ENCODE assay signal across 14 cellular contexts in genomic region chr12:92124708-92125067, GRCh38. TPM values are rescaled to one million over a fixed set of nuclear protein-coding genes. Genes with fewer than 3 reads are reported as not detected.
DNase-seq lines count a peak whose midpoint lies in the region; ATAC-seq and TF ChIP-seq lines count a peak whose summit lies in the region.
"Had no signal": no experiment of that assay in that cellular context is flagged by ENCODE, and none has a peak within 500 bp of the region (broad histone marks: within the 10 kb centered on the region; RNA-seq: fewer than 3 reads in every experiment).

No MANE protein-coding gene starts in this region.

- H3K27me3 Mint-ChIP-seq in activated naive CD4-positive, alpha-beta T cell treated with anti-CD3 and anti-CD28 coated beads for 36 hours (ENCODE audit: low read depth): no peaks in the 10 kb centered on the region
- no peaks in the 10 kb centered on the region for H3K27me3 Mint-ChIP-seq in activated naive CD8-positive, alpha-beta T cell treated with anti-CD3 and anti-CD28 coated beads, Interleukin-2, amount 50 U/mL, for 24 hours

- H3K4me3 Mint-ChIP-seq in activated naive CD4-positive, alpha-beta T cell treated with anti-CD3 and anti-CD28 coated beads for 36 hours: peak overlapping the region; percentile 34
- H3K4me3 Mint-ChIP-seq in activated naive CD8-positive, alpha-beta T cell treated with anti-CD3 and anti-CD28 coated beads, Interleukin-2, amount 50 U/mL, for 24 hours: peak overlapping the region; percentile 33

- CTCF ChIA-PET in activated naive CD4-positive, alpha-beta T cell treated with anti-CD3 and anti-CD28 coated beads for 36 hours (lab: Charles Lee): interaction anchor here (0.5 to 1.6 kb wide), 4 partner anchors 12 to 89 kb away, joined by 3 to 4 read pairs (median 3); no protein-coding TSS in a partner anchor

- in situ Hi-C loops in GM13977 (cut with MboI; ENCODE audit: low pct_unique_long_range_greater_than_20kb, low sequenced_read_pairs, unreplicated experiment): loop anchor here (25.0 kb wide), 2 partner anchors 537 to 737 kb away; no protein-coding TSS in a partner anchor

- peaks cover 44% of the 10 kb centered on the region for H3K36me3 Mint-ChIP-seq in activated naive CD4-positive, alpha-beta T cell treated with anti-CD3 and anti-CD28 coated beads for 36 hours (ENCODE audit: low read depth)
- peaks cover 37% of the 10 kb centered on the region for H3K36me3 Mint-ChIP-seq in activated naive CD8-positive, alpha-beta T cell treated with anti-CD3 and anti-CD28 coated beads, Interleukin-2, amount 50 U/mL, for 24 hours (ENCODE audit: low read depth)

- TF ChIP-seq CTCF in GM13977 (IDR thresholded peaks at IDR 0.05; ENCODE audit: extremely low read depth, insufficient read depth, missing control alignments): no peak

- H3K9me3 Mint-ChIP-seq in activated naive CD4-positive, alpha-beta T cell treated with anti-CD3 and anti-CD28 coated beads for 36 hours: peaks cover 6% of the 10 kb centered on the region
- peaks cover 19% of the 10 kb centered on the region for H3K9me3 Mint-ChIP-seq in activated naive CD8-positive, alpha-beta T cell treated with anti-CD3 and anti-CD28 coated beads, Interleukin-2, amount 50 U/mL, for 24 hours

- H3K4me1 Mint-ChIP-seq in activated naive CD4-positive, alpha-beta T cell treated with anti-CD3 and anti-CD28 coated beads for 36 hours (ENCODE audit: low read depth): peaks cover 76% of the 10 kb centered on the region
- peaks cover 68% of the 10 kb centered on the region for H3K4me1 Mint-ChIP-seq in activated naive CD8-positive, alpha-beta T cell treated with anti-CD3 and anti-CD28 coated beads, Interleukin-2, amount 50 U/mL, for 24 hours

- ATAC-seq in HG02759 (IDR thresholded peaks at IDR 0.05; ENCODE audit: unreplicated experiment): peak; percentile 21
- ATAC-seq in activated naive CD8-positive, alpha-beta T cell treated with anti-CD3 and anti-CD28 coated beads, Interleukin-2, amount 50 U/mL, for 24 hours: peak; percentile 45
- peak; percentile 64 for ATAC-seq in stimulated activated naive CD8-positive, alpha-beta T cell treated with anti-CD3 and anti-CD28 coated beads, Interleukin-15, Interleukin-2, amounts not matched to agents 100 U/mL and 50 U/mL, for 24 hours

- intact Hi-C loops in activated naive CD4-positive, alpha-beta T cell treated with anti-CD3 and anti-CD28 coated beads for 36 hours (cut with micrococcal nuclease): loop anchor here (1.0 kb wide), 2 partner anchors 8 to 9 kb away; no protein-coding TSS in a partner anchor

- DNase-seq in activated naive CD4-positive, alpha-beta T cell treated with anti-CD3 and anti-CD28 coated beads for 36 hours: no peak
- DNase-seq in activated naive CD4-positive, alpha-beta T cell treated with anti-CD3 and anti-CD28 coated beads, Interleukin-2, amount 50 U/mL, for 16 hours: no peak
- DNase-seq in activated naive CD8-positive, alpha-beta T cell treated with anti-CD3 and anti-CD28 coated beads, Interleukin-2, amount 50 U/mL, for 24 hours: no peak
- no peak for DNase-seq in stimulated activated naive CD8-positive, alpha-beta T cell treated with anti-CD3 and anti-CD28 coated beads, Interleukin-15, Interleukin-2, amounts not matched to agents 100 U/mL and 50 U/mL, for 24 hours
- DNase-seq in GM13977 (ENCODE audit: low spot score) (no peak), DMS 273 (lab: John Stamatoyannopoulos, UW; ENCODE audit: unreplicated experiment) (no peak)
- no peak for DNase-seq in stimulated activated CD4-positive, alpha-beta T cell treated with anti-CD3 and anti-CD28 coated beads, Interleukin-4, amount 100 ng/mL, for 4 hours
- DNase-seq: activated CD8-positive, alpha-beta memory T cell treated with anti-CD3 and anti-CD28 coated beads, Interleukin-2, amount 50 U/mL, for 48 hours; DMS53; esophagus squamous epithelium; NCI-H82; posterior cingulate gyrus; testis had no signal

- H3K27ac Mint-ChIP-seq in activated naive CD4-positive, alpha-beta T cell treated with anti-CD3 and anti-CD28 coated beads for 36 hours: peak overlapping the region; percentile 91
- H3K27ac Mint-ChIP-seq in activated naive CD8-positive, alpha-beta T cell treated with anti-CD3 and anti-CD28 coated beads, Interleukin-2, amount 50 U/mL, for 24 hours: peak overlapping the region; percentile 63

RNA-seq across cellular contexts. Expression of gene BTG1, which starts 21.0 kb away (rescaled TPM):
- total RNA-seq in activated naive CD4-positive, alpha-beta T cell treated with anti-CD3 and anti-CD28 coated beads for 36 hours: 100 to 1,000 TPM; 218 to 223 TPM
